ENCODE assay signal across 8 cellular contexts in the genomic region with DNA sequence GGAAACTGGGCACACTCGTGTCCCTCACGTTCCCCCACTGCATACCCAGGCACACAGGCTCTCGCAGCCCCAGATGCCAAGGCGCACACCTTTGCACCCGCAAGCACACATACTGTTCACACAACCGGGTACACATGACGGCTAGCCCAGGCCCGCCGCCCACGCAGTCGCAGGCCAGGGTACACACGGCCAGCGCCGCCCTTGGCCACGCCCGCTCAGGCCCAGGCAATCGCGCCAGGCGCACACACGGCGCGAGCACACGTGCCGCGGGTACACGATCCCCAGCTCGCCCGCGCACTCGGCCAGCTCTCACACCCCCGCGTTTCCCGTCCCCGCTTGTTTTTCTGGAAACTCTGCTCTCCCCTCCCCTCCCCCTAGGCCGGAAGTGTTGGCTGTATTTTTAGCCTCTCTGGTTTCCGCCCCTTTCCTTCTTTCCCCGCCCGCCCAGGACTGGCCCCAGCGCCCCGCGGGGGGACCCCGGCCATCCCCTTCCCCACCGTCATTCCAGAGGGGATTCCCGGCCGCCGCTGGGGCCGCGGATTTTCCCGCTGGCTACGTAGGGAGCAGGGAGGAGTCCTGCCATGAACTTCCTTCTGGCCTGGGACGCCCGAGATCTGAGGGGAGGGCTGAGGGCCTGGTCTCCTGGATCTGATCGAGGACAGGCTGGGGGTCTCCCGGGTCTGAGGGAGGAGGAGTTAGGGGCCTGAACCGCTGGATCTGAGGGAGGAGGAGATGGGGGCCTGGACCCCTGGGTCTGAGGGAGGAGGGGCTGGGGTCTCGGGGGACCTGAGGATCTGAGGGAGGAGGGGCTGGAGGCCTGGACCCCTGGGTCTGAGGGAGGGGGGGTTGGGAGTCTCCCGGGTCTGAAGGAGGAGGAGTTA. TPM values are rescaled to one million over a fixed set of nuclear protein-coding genes. Genes with fewer than 3 reads are reported as not detected.
DNase-seq lines count a peak whose midpoint lies in the region; ATAC-seq lines count a peak whose summit lies in the region.

No MANE protein-coding gene starts in this region.

- peak in 1 of 2 donors; percentile 5 for ATAC-seq in naive thymus-derived CD8-positive, alpha-beta T cell
- peak; percentile 28 for ATAC-seq in stimulated activated memory B cell treated with anti-CD40 and anti-IgM and Interleukin-4, amounts not matched to agents 10 μg/mL and 1 μg/mL and 100 μg/mL, for 72 hours

- H3K36me3 Mint-ChIP-seq in naive thymus-derived CD8-positive, alpha-beta T cell: peaks cover 0 to 10% (median 5%) of the 10 kb centered on the region in 3 donors
- H3K36me3 Mint-ChIP-seq in stimulated activated memory B cell treated with anti-CD40 and anti-IgM and Interleukin-4, amounts not matched to agents 10 μg/mL and 1 μg/mL and 100 μg/mL, for 72 hours: peaks cover 24% of the 10 kb centered on the region

- DNase-seq in SIG-M5 treated with dmso at 0.1 percent for 504 hours (lab: John Stamatoyannopoulos, UW; ENCODE audit: unreplicated experiment): peak; percentile 92
- DNase-seq in SIG-M5 (lab: John Stamatoyannopoulos, UW): no peak
- DNase-seq in HUDEP-2 (lab: John Stamatoyannopoulos, UW; ENCODE audit: unreplicated experiment in 76 of 76): peak in 71 of 76 experiments; percentile 23 to 90 (median 75)
- DNase-seq in RPMI7951 (ENCODE audit: low read depth): peak; percentile 90
- peak; percentile 78 for DNase-seq in activated T-helper 9 cell treated with anti-CD3 and anti-CD28 coated beads, Interleukin-2, amount 50 U/mL, for 16 hours (ENCODE audit: low read depth)
- DNase-seq in fibroblast of peridontal ligament (ENCODE audit: extremely low read depth): peak; percentile 87
- peak; percentile 74 to 93 (median 82) for DNase-seq in naive thymus-derived CD8-positive, alpha-beta T cell

- peak overlapping the region; percentile 79 to 98 (median 87) for H3K4me3 Mint-ChIP-seq in naive thymus-derived CD8-positive, alpha-beta T cell
- H3K4me3 Mint-ChIP-seq in stimulated activated memory B cell treated with anti-CD40 and anti-IgM and Interleukin-4, amounts not matched to agents 10 μg/mL and 1 μg/mL and 100 μg/mL, for 72 hours: peak overlapping the region; percentile 89

- POLR2A ChIA-PET in naive thymus-derived CD8-positive, alpha-beta T cell (lab: Charles Lee): interaction anchor here (1.0 to 11.2 kb wide), 12 partner anchors 10 to 784 kb away, joined by 3 to 258 read pairs (median 9); a partner anchor contains a TSS

- H3K9me3 Mint-ChIP-seq in naive thymus-derived CD8-positive, alpha-beta T cell: no peaks in the 10 kb centered on the region
- H3K9me3 Mint-ChIP-seq in stimulated activated memory B cell treated with anti-CD40 and anti-IgM and Interleukin-4, amounts not matched to agents 10 μg/mL and 1 μg/mL and 100 μg/mL, for 72 hours: no peaks in the 10 kb centered on the region

- H3K27ac Mint-ChIP-seq in naive thymus-derived CD8-positive, alpha-beta T cell: peak overlapping the region; percentile 94 to 100 (median 98)
- H3K27ac Mint-ChIP-seq in stimulated activated memory B cell treated with anti-CD40 and anti-IgM and Interleukin-4, amounts not matched to agents 10 μg/mL and 1 μg/mL and 100 μg/mL, for 72 hours: peak overlapping the region; percentile 91

- H3K27me3 Mint-ChIP-seq in naive thymus-derived CD8-positive, alpha-beta T cell: peaks cover 0 to 3% (median 0%) of the 10 kb centered on the region in 5 donors
- no peaks in the 10 kb centered on the region for H3K27me3 Mint-ChIP-seq in stimulated activated memory B cell treated with anti-CD40 and anti-IgM and Interleukin-4, amounts not matched to agents 10 μg/mL and 1 μg/mL and 100 μg/mL, for 72 hours

- peaks cover 29 to 72% (median 64%) of the 10 kb centered on the region in 4 donors for H3K4me1 Mint-ChIP-seq in naive thymus-derived CD8-positive, alpha-beta T cell
- H3K4me1 Mint-ChIP-seq in stimulated activated memory B cell treated with anti-CD40 and anti-IgM and Interleukin-4, amounts not matched to agents 10 μg/mL and 1 μg/mL and 100 μg/mL, for 72 hours: peaks cover 81% of the 10 kb centered on the region

RNA-seq across cellular contexts. Expression of a gene that starts 4.0 kb away (rescaled TPM):
- total RNA-seq in RPMI7951 (2014; rRNA removed; shearing (Covaris generic)): 2.9 and 6.4 TPM in 2 replicates
- 100 to 1,000 TPM; 184 to 188 TPM for total RNA-seq in naive thymus-derived CD8-positive, alpha-beta T cell
- polyA plus RNA-seq in naive thymus-derived CD8-positive, alpha-beta T cell: 100 to 1,000 TPM in 2 of 3 donors, 10 to 100 TPM in 1; 70.4 to 137 (median 109) TPM

RNA-seq across cellular contexts. Expression of a gene that starts 9.8 kb away (rescaled TPM):
- 4.8 and 13.0 TPM in 2 replicates for total RNA-seq in RPMI7951 (2014; rRNA removed; shearing (Covaris generic))
- total RNA-seq in naive thymus-derived CD8-positive, alpha-beta T cell: 10 to 100 TPM; 14.3 to 23.8 TPM
- 1 to 10 TPM; 4.2 to 5.0 (median 4.8) TPM for polyA plus RNA-seq in naive thymus-derived CD8-positive, alpha-beta T cell

RNA-seq across cellular contexts. Expression of a gene that starts 11.5 kb away (rescaled TPM):
- 22.2 and 39.5 TPM in 2 replicates for total RNA-seq in RPMI7951 (2014; rRNA removed; shearing (Covaris generic))
- total RNA-seq in naive thymus-derived CD8-positive, alpha-beta T cell: 10 to 100 TPM; 53.8 to 59.0 TPM
- 10 to 100 TPM; 48.1 to 71.4 (median 59.6) TPM for polyA plus RNA-seq in naive thymus-derived CD8-positive, alpha-beta T cell

RNA-seq across cellular contexts. Expression of a gene that starts 11.8 kb away (rescaled TPM):
- total RNA-seq in RPMI7951 (2014; rRNA removed; shearing (Covaris generic)): 44.3 and 59.4 TPM in 2 replicates
- total RNA-seq in naive thymus-derived CD8-positive, alpha-beta T cell: 10 to 100 TPM; 44.4 to 47.4 TPM
- 10 to 100 TPM; 30.7 to 53.0 (median 43.8) TPM for polyA plus RNA-seq in naive thymus-derived CD8-positive, alpha-beta T cell

RNA-seq across cellular contexts. Expression of a gene that starts 33.1 kb away (rescaled TPM):
- total RNA-seq in RPMI7951 (2014; rRNA removed; shearing (Covaris generic)): 107 and 123 TPM in 2 replicates
- 1,000 to 10,000 TPM; 3,730 to 3,760 TPM for total RNA-seq in naive thymus-derived CD8-positive, alpha-beta T cell
- polyA plus RNA-seq in naive thymus-derived CD8-positive, alpha-beta T cell: 1,000 to 10,000 TPM; 2,588 to 2,812 (median 2,742) TPM

Comparison
In these comparisons a context has a peak if more than half of its experiments do, and no peak if none do; other contexts are left out.
1. RNA of a gene that starts 4.0 kb away (total RNA-seq): 184 to 188 TPM in naive thymus-derived CD8-positive, alpha-beta T cell; 2.9 to 6.4 TPM in RPMI7951; every median in the first group is over 10 times any median in the second.